12 cellular contexts compared by ENCODE assay signal in the genomic region with DNA sequence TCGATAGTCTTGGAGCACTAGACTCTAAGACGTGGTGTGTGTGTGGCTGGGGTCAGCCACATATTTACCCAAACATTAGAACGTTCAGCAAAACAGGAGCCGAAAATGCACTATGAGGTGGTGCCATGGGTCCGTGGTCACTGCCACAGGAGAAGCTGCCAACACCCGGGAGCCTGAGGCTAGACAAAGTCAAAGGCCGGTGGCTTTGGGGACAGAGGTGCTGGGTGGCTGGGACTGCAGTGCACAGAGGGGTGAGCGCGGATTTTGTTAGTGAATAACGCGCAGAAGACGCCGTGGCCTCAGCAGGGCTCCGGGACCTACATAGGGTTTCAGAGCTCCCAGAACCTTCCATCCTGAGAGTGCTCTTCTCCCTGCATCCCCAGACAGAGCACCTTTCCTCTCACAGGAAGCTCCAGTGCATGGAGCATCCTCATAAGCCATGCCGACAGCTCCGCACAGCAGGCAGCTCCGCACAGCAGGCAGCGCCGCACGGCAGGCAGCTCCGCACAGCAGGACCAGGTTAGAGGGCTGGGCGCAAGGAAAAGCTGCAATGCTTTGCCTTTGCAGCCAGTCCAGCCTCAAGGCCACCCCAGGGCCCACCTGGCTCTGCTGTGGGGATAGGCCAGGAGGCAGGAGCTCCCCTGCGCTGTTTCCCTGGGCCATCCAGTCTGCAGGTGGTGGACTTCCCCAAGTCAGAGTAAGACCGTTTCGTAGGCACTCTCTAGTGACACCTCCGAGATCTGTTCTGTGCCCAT.
"Had no signal": no experiment of that assay in that cellular context is flagged by ENCODE, and none has a peak within 500 bp of the region (broad histone marks: within the 10 kb centered on the region; RNA-seq: fewer than 3 reads in every experiment).

No MANE protein-coding gene starts in this region.

- DNase-seq: activated CD4-positive, alpha-beta T cell treated with anti-CD3 and anti-CD28 coated beads, Interleukin-2, amount 50 U/mL, for 48 hours; amniotic stem cell; effector memory CD4-positive, alpha-beta T cell; foreskin keratinocyte; glutamatergic neuron; kidney; left ventricle myocardium superior; mesendoderm; natural killer cell; stimulated activated CD4-positive, alpha-beta T cell treated with anti-CD3 and anti-CD28 coated beads, Interleukin-12 subunit alpha, Interleukin-12 subunit beta, amount 100 ng/mL, for 4 hours; stimulated activated CD4-positive, alpha-beta T cell treated with anti-CD3 and anti-CD28 coated beads, Interleukin-2, amount 100 ng/mL, for 24 hours; transverse colon had no signal

- H3K4me3 ChIP-seq: transverse colon had no signal

- H3K27me3 ChIP-seq: foreskin keratinocyte, transverse colon had no signal

- H3K9me3 ChIP-seq: transverse colon had no signal

- H3K36me3 ChIP-seq: transverse colon had no signal

- H3K4me1 ChIP-seq: foreskin keratinocyte, transverse colon had no signal

- H3K27ac ChIP-seq: foreskin keratinocyte, transverse colon had no signal

- FAIRE-seq: kidney had no signal

- ATAC-seq: foreskin keratinocyte, left ventricle myocardium superior, natural killer cell had no signal
